In the genomic region with DNA sequence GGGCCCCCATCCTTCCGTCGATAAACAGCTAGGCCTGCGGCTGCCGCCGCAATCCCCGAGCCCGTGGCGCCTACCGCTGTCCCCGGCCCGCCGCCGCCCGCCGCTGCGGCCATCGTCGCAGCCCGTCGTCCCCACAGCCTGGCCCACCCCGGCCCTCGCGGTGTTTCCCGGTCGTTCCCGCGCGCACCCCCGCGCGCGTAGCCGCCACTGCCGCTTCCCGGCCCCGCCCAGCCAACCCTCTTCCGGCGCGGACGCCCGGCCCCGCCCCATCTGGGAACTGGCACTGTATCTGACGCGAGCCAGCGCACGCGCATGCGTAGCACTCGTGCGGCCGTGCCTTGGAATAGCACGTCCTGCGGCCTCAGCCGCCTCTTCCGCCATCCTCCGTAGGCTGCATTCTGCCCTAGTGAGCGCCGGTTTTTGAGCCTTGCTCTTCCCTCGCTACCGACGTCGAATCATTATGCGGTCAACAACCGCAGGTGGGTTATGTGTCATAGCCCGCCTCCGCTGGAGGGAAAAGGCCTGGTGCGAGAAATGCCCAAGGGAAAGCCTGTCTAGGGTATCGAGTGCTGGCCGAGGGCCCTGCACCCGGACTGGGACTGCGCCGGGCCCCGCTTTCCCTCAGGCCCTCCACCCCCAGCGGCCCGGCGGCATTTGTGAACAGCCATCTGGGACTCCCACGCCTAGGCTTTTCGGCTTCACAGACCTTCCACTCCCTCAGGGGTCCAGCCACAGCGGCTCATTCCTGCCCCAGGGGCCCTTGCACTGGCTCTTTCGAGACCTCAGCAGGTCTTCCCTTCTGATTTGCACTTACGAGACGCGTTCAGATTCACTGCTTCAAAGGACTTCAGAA, we compare ENCODE assay signal across 8 cellular contexts. TPM values are rescaled to one million over a fixed set of nuclear protein-coding genes. Genes with fewer than 3 reads are reported as not detected.
DNase-seq lines count a peak whose midpoint lies in the region; ATAC-seq lines count a peak whose summit lies in the region.

SMARCC1 (minus strand) TSS at position 209 of the 853 bp plus-strand sequence; CDS start at position 113, 96 bp downstream.

- H3K27me3 Mint-ChIP-seq in CD8-positive, alpha-beta memory T cell: no peaks in the 10 kb centered on the region

- H3K27ac Mint-ChIP-seq in CD8-positive, alpha-beta memory T cell: peak within 1 kb of the TSS; percentile 93 to 99 (median 97)

- no peaks in the 10 kb centered on the region for H3K27me3 ChIP-seq in CD8-positive, alpha-beta memory T cell (ENCODE audit: insufficient read depth, low read length, poor library complexity, severe bottlenecking)

- H3K36me3 ChIP-seq in CD8-positive, alpha-beta memory T cell (ENCODE audit: insufficient read depth, low read length): no peaks in the 10 kb centered on the region

- CTCF ChIA-PET in CD8-positive, alpha-beta memory T cell (lab: Charles Lee): interaction anchor here (1.1 kb wide), 1 partner anchor 265 kb away, joined by 3 read pairs; no protein-coding TSS in a partner anchor

- peak within 1 kb of the TSS; percentile 64 for H3K4me3 ChIP-seq in CD8-positive, alpha-beta memory T cell (ENCODE audit: low read length)

- H3K36me3 Mint-ChIP-seq in CD8-positive, alpha-beta memory T cell: peaks cover 0 to 12% (median 0%) of the 10 kb centered on the region in 3 donors

- peak within 1 kb of the TSS; percentile 91 to 97 (median 95) for H3K4me3 Mint-ChIP-seq in CD8-positive, alpha-beta memory T cell

- peaks cover 35% of the 10 kb centered on the region for H3K4me1 ChIP-seq in CD8-positive, alpha-beta memory T cell (ENCODE audit: insufficient read depth, low read length)

- peak; percentile 72 for ATAC-seq in GM19467 (IDR thresholded peaks at IDR 0.05; ENCODE audit: unreplicated experiment)

- no peaks in the 10 kb centered on the region for H3K9me3 ChIP-seq in CD8-positive, alpha-beta memory T cell (ENCODE audit: low read length)

- H3K4me1 Mint-ChIP-seq in CD8-positive, alpha-beta memory T cell: peaks cover 26 to 35% (median 32%) of the 10 kb centered on the region in 3 donors

- POLR2A ChIA-PET in CD8-positive, alpha-beta memory T cell (lab: Charles Lee): interaction anchor here (0.7 to 1.4 kb wide), 4 partner anchors 43 to 401 kb away, joined by 3 to 5 read pairs (median 4); partner anchors contain the start of genes ELP6 and PTPN23

- H3K9me3 Mint-ChIP-seq in CD8-positive, alpha-beta memory T cell: no peaks in the 10 kb centered on the region

- peak within 1 kb of the TSS; percentile 90 for H3K27ac ChIP-seq in CD8-positive, alpha-beta memory T cell (ENCODE audit: low read depth, low read length)

- DNase-seq in CD8-positive, alpha-beta memory T cell: peak; percentile 97 to 99 (median 97)
- DNase-seq in HS-27A (ENCODE audit: low read depth) (peak; percentile 95), NK-92 (lab: John Stamatoyannopoulos, UW; ENCODE audit: unreplicated experiment) (peak; percentile 70), medulla oblongata (ENCODE audit: extremely low spot score) (peak; percentile 97)
- peak; percentile 98 for DNase-seq in activated CD8-positive, alpha-beta memory T cell treated with anti-CD3 and anti-CD28 coated beads for 24 hours
- peak; percentile 95 for DNase-seq in effector CD8-positive, alpha-beta T cell (lab: John Stamatoyannopoulos, UW)
- DNase-seq in stimulated activated CD8-positive, alpha-beta memory T cell treated with anti-CD3 and anti-CD28 coated beads, Interleukin-12 subunit alpha, Interleukin-12 subunit beta, amount 100 ng/mL, for 1 hour (ENCODE audit: low read depth): peak; percentile 96

RNA-seq across cellular contexts. Expression of gene SMARCC1, which starts in this region (rescaled TPM):
- 100 to 1,000 TPM; 100 to 107 TPM for total RNA-seq in CD8-positive, alpha-beta memory T cell
- 54.6 TPM for polyA plus RNA-seq in CD8-positive, alpha-beta memory T cell

Comparison
In these comparisons a context has a peak if more than half of its experiments do, and no peak if none do; other contexts are left out.
1. Peak in every context shown above with its lines: DNase-seq, ATAC-seq, H3K4me3 ChIP-seq and H3K27ac ChIP-seq.